8 cellular contexts compared by ENCODE assay signal in genomic region chr4:56978750-56979303, GRCh38. TPM values are rescaled to one million over a fixed set of nuclear protein-coding genes. Genes with fewer than 3 reads are reported as not detected.
DNase-seq lines count a peak whose midpoint lies in the region; ATAC-seq and TF ChIP-seq lines count a peak whose summit lies in the region.

TSS of gene POLR2B (plus strand) at chr4:56978896. CDS start at chr4:56978986, 90 bp downstream.

- H3K9ac ChIP-seq in DND-41 (ENCODE audit: low read depth, low read length) (peak within 1 kb of the TSS; percentile 70), Karpas-422 (ENCODE audit: low read length) (peak within 1 kb of the TSS; percentile 99), fibroblast of lung (ENCODE audit: insufficient read depth, low read length) (peak within 1 kb of the TSS; percentile 87)

- H3K9me2 ChIP-seq in Karpas-422 (replicated peaks; ENCODE audit: insufficient read depth, low read length), result no peaks in the 10 kb centered on the region

- H3K27ac ChIP-seq in DND-41 (ENCODE audit: low read length) (peak within 1 kb of the TSS; percentile 90), Karpas-422 (ENCODE audit: low read length) (peak within 1 kb of the TSS; percentile 90), fibroblast of lung (ENCODE audit: insufficient read depth, low read length) (peak within 1 kb of the TSS; percentile 98)

- H4K20me1 ChIP-seq in DND-41 (ENCODE audit: insufficient read depth, low read length) (peaks cover 65% of the 10 kb centered on the region), Karpas-422 (ENCODE audit: insufficient read depth, low read depth, low read length) (peaks cover 45% of the 10 kb centered on the region), fibroblast of lung (ENCODE audit: control insufficient read depth, extremely low read depth, insufficient read depth, low read length) (no peaks in the 10 kb centered on the region)

- peaks cover 0 to 2% (median 0%) of the 10 kb centered on the region in 9 donors for H3K9me3 Mint-ChIP-seq in naive thymus-derived CD8-positive, alpha-beta T cell

- ATAC-seq in DND-41 (ENCODE audit: insufficient read depth, low read depth), result peak; percentile 68
- ATAC-seq in GM21825 (IDR thresholded peaks at IDR 0.05; ENCODE audit: unreplicated experiment), result peak; percentile 44
- ATAC-seq in naive thymus-derived CD8-positive, alpha-beta T cell, result peak; percentile 38 to 45

- no peaks in the 10 kb centered on the region for H3K27me3 Mint-ChIP-seq in naive thymus-derived CD8-positive, alpha-beta T cell

- H3K36me3 Mint-ChIP-seq in naive thymus-derived CD8-positive, alpha-beta T cell, result peaks cover 3 to 32% (median 8%) of the 10 kb centered on the region in 3 donors

- H2AFZ ChIP-seq in DND-41 (ENCODE audit: low read depth, low read length), result peak within 1 kb of the TSS; percentile 81
- H2AFZ ChIP-seq in Karpas-422 (ENCODE audit: low read length), result no peak within 1 kb of the TSS
- peak within 1 kb of the TSS; percentile 99 for H2AFZ ChIP-seq in fibroblast of lung (ENCODE audit: low read length)

- POLR2A ChIA-PET in naive thymus-derived CD8-positive, alpha-beta T cell (lab: Charles Lee), result interaction anchor here (0.7 to 5.2 kb wide), 14 partner anchors 12 to 1031 kb away, joined by 3 to 154 read pairs (median 4); partner anchors contain the start of genes AASDH, CEP135, PAICS and PPAT

- peaks cover 19 to 77% (median 61%) of the 10 kb centered on the region in 4 donors for H3K4me1 Mint-ChIP-seq in naive thymus-derived CD8-positive, alpha-beta T cell

- H3K4me1 ChIP-seq in DND-41 (ENCODE audit: insufficient read depth, low read length) (peaks cover 60% of the 10 kb centered on the region), Karpas-422 (ENCODE audit: low read length) (peaks cover 36% of the 10 kb centered on the region), fibroblast of lung (ENCODE audit: control insufficient read depth, extremely low read depth, insufficient read depth, low read length) (peaks cover 5% of the 10 kb centered on the region)

- H3K4me2 ChIP-seq in DND-41 (ENCODE audit: insufficient read depth, low read length), result peak within 1 kb of the TSS; percentile 99
- H3K4me2 ChIP-seq in Karpas-422 (ENCODE audit: low read depth, low read length, poor library complexity, severe bottlenecking), result peak within 1 kb of the TSS; percentile 94
- peak within 1 kb of the TSS; percentile 79 for H3K4me2 ChIP-seq in fibroblast of lung (ENCODE audit: extremely low read depth, insufficient read depth, low read length)

- H3K27me3 ChIP-seq in DND-41 (ENCODE audit: insufficient read depth, low read length, poor library complexity), result no peaks in the 10 kb centered on the region
- no peaks in the 10 kb centered on the region for H3K27me3 ChIP-seq in Karpas-422 (ENCODE audit: low read length)
- H3K27me3 ChIP-seq in fibroblast of lung (ENCODE audit: control insufficient read depth, insufficient read depth, low read length), result no peaks in the 10 kb centered on the region

- H3K9me3 ChIP-seq in DND-41 (ENCODE audit: insufficient read depth, low read length, severe bottlenecking), result no peaks in the 10 kb centered on the region
- H3K9me3 ChIP-seq in Karpas-422 (ENCODE audit: low read length), result peaks cover under 1% of the 10 kb centered on the region
- H3K9me3 ChIP-seq in fibroblast of lung (ENCODE audit: control insufficient read depth, insufficient read depth, low read depth, low read length), result no peaks in the 10 kb centered on the region

- peak within 1 kb of the TSS; percentile 61 to 63 for H3K4me3 ChIP-seq in DND-41 (ENCODE audit: low read depth in 1 of 2, low read length in 2 of 2)
- peak within 1 kb of the TSS; percentile 99 for H3K4me3 ChIP-seq in Karpas-422 (ENCODE audit: low read length)
- H3K4me3 ChIP-seq in fibroblast of lung (replicated peaks in 1 of 4; ENCODE audit: control extremely low read depth in 1 of 4, insufficient read depth in 1 of 4, low read depth in 3 of 4, low read length in 4 of 4), result peak within 1 kb of the TSS; percentile 49 to 99 (median 98)

- no peak for TF ChIP-seq CTCF in DND-41 (IDR thresholded peaks at IDR 0.05; ENCODE audit: borderline replicate concordance, extremely low read depth, low read length, poor library complexity, severe bottlenecking)
- TF ChIP-seq CTCF in fibroblast of lung (conservative IDR thresholded peaks at IDR 0.05 in 1 of 2, IDR thresholded peaks at IDR 0.05 in 1 of 2; ENCODE audit: low read depth in 1 of 2, low read length in 2 of 2), result no peak

- peaks cover 91% of the 10 kb centered on the region for H3K79me2 ChIP-seq in DND-41 (ENCODE audit: insufficient read depth, low read length)
- H3K79me2 ChIP-seq in Karpas-422 (ENCODE audit: low read length), result peaks cover 88% of the 10 kb centered on the region
- peaks cover 74% of the 10 kb centered on the region for H3K79me2 ChIP-seq in fibroblast of lung (ENCODE audit: control insufficient read depth, insufficient read depth, low read length)

- peak within 1 kb of the TSS; percentile 96 to 99 (median 98) for H3K27ac Mint-ChIP-seq in naive thymus-derived CD8-positive, alpha-beta T cell

- peak; percentile 90 for DNase-seq in DND-41
- peak; percentile 99 for DNase-seq in Karpas-422
- DNase-seq in RPMI8226, result peak; percentile 96
- DNase-seq in activated T-helper 1 cell treated with anti-CD3 and anti-CD28 coated beads, Interleukin-2, amount 50 U/mL, for 16 hours (ENCODE audit: low read depth in 1 of 2, low spot score in 1 of 2), result peak; percentile 69 to 80
- DNase-seq in fibroblast of lung (ENCODE audit: low read depth in 2 of 2), result peak; percentile 87 to 96
- DNase-seq in naive thymus-derived CD8-positive, alpha-beta T cell, result peak; percentile 63 to 91 (median 74)
- peak; percentile 88 for DNase-seq in stimulated activated naive CD4-positive, alpha-beta T cell treated with Interleukin-2 at 50 U/mL for 16 hours (lab: John Stamatoyannopoulos, UW)

- H3K4me3 Mint-ChIP-seq in naive thymus-derived CD8-positive, alpha-beta T cell, result peak within 1 kb of the TSS; percentile 98 to 100 (median 99)

- H3K36me3 ChIP-seq in DND-41 (ENCODE audit: insufficient read depth, low read length), result peaks cover 37% of the 10 kb centered on the region
- H3K36me3 ChIP-seq in Karpas-422 (ENCODE audit: insufficient read depth, low read length), result peaks cover 33% of the 10 kb centered on the region
- H3K36me3 ChIP-seq in fibroblast of lung (ENCODE audit: control insufficient read depth, insufficient read depth, low read length), result peaks cover 3% of the 10 kb centered on the region

RNA-seq across cellular contexts. Expression of gene POLR2B, which starts in this region (rescaled TPM):
- total RNA-seq in Karpas-422 (2014; rRNA removed; shearing (Covaris generic); ENCODE audit: low replicate concordance), result 122 and 125 TPM in 2 replicates
- total RNA-seq in fibroblast of lung, result 105 and 109 TPM in 2 replicates
- 103 and 104 TPM in 2 replicates for polyA plus RNA-seq in fibroblast of lung
- 64.9 and 81.0 TPM in 2 replicates for polyA plus RNA-seq in fibroblast of lung (2012)
- polyA minus RNA-seq in fibroblast of lung (ENCODE audit: low replicate concordance), result 20.5 and 21.6 TPM in 2 replicates
- 100 to 1,000 TPM; 120 to 138 TPM for total RNA-seq in naive thymus-derived CD8-positive, alpha-beta T cell
- polyA plus RNA-seq in naive thymus-derived CD8-positive, alpha-beta T cell, result 10 to 100 TPM; 45.5 to 64.5 (median 45.7) TPM

Comparison
In these comparisons a context has a peak if more than half of its experiments do, and no peak if none do; other contexts are left out.
1. Peak in every context shown above with its lines: DNase-seq, ATAC-seq, H3K4me3 ChIP-seq and H3K27ac ChIP-seq.